In genomic region chr9:15278839-15279238, GRCh38 we compare ENCODE assay signal across 27 cellular contexts. TPM values are rescaled to one million over a fixed set of nuclear protein-coding genes. Genes with fewer than 3 reads are reported as not detected.
A peak's percentile ranks its signal among the peaks of the same experiment; 100 is the strongest.
DNase-seq lines count a peak whose midpoint lies in the region; ATAC-seq and FAIRE-seq lines count a peak whose summit lies in the region.
"Had no signal": no experiment of that assay in that cellular context is flagged by ENCODE, and none has a peak within 500 bp of the region (broad histone marks: within the 10 kb centered on the region; RNA-seq: fewer than 3 reads in every experiment).

No MANE protein-coding gene starts in this region.

- no peak for ATAC-seq in activated T-cell treated with anti-CD3 and anti-CD28 coated beads, Interleukin-2, amount 50 U/mL, for 72 hours (replicated peaks in 1 of 2)
- ATAC-seq in T-helper 17 cell, result no peak
- ATAC-seq in stimulated activated memory B cell treated with anti-CD40 and anti-IgM and Interleukin-4, amounts not matched to agents 10 μg/mL and 1 μg/mL and 100 μg/mL, for 72 hours, result no peak
- ATAC-seq: GM12878, Panc1 had no signal

- no peak overlapping the region for H3K4me3 ChIP-seq in small intestine (ENCODE audit: low read depth in 1 of 2, low read length in 2 of 2)
- H3K4me3 ChIP-seq: GM12878, HAP-1 had no signal

- H3K36me3 ChIP-seq in small intestine (ENCODE audit: control insufficient read depth in 2 of 2, insufficient read depth in 2 of 2, low read length in 2 of 2), result no peaks in the 10 kb centered on the region
- H3K36me3 ChIP-seq: HAP-1 had no signal

- no peaks in the 10 kb centered on the region for H3K27me3 Mint-ChIP-seq in activated T-cell treated with anti-CD3 and anti-CD28 coated beads, Interleukin-2, amount 50 U/mL, for 72 hours (ENCODE audit: low read depth)
- no peaks in the 10 kb centered on the region for H3K27me3 Mint-ChIP-seq in T-helper 17 cell
- H3K27me3 Mint-ChIP-seq in immature natural killer cell (ENCODE audit: low read depth in 3 of 3), result no peaks in the 10 kb centered on the region
- no peaks in the 10 kb centered on the region for H3K27me3 Mint-ChIP-seq in stimulated activated memory B cell treated with anti-CD40 and anti-IgM and Interleukin-4, amounts not matched to agents 10 μg/mL and 1 μg/mL and 100 μg/mL, for 72 hours

- no peak for FAIRE-seq in small intestine (lab: Jason Lieb, UNC)
- FAIRE-seq: G401.6, GM12878 had no signal

- no peak overlapping the region for H3K4me3 Mint-ChIP-seq in activated T-cell treated with anti-CD3 and anti-CD28 coated beads, Interleukin-2, amount 50 U/mL, for 72 hours
- H3K4me3 Mint-ChIP-seq in T-helper 17 cell (no peak overlapping the region), immature natural killer cell (no peak overlapping the region)
- no peak overlapping the region for H3K4me3 Mint-ChIP-seq in stimulated activated memory B cell treated with anti-CD40 and anti-IgM and Interleukin-4, amounts not matched to agents 10 μg/mL and 1 μg/mL and 100 μg/mL, for 72 hours
- H3K4me3 Mint-ChIP-seq: HFFc6 had no signal

- no peaks in the 10 kb centered on the region for H3K36me3 Mint-ChIP-seq in activated T-cell treated with anti-CD3 and anti-CD28 coated beads, Interleukin-2, amount 50 U/mL, for 72 hours (ENCODE audit: insufficient read depth in 2 of 2)
- H3K36me3 Mint-ChIP-seq in T-helper 17 cell (ENCODE audit: low read depth), result peaks cover 2% of the 10 kb centered on the region
- no peaks in the 10 kb centered on the region for H3K36me3 Mint-ChIP-seq in immature natural killer cell
- H3K36me3 Mint-ChIP-seq in stimulated activated memory B cell treated with anti-CD40 and anti-IgM and Interleukin-4, amounts not matched to agents 10 μg/mL and 1 μg/mL and 100 μg/mL, for 72 hours, result no peaks in the 10 kb centered on the region

- peaks cover 14% of the 10 kb centered on the region for H3K4me1 Mint-ChIP-seq in activated T-cell treated with anti-CD3 and anti-CD28 coated beads, Interleukin-2, amount 50 U/mL, for 72 hours (ENCODE audit: low read depth)
- H3K4me1 Mint-ChIP-seq in T-helper 17 cell, result peaks cover 20% of the 10 kb centered on the region
- H3K4me1 Mint-ChIP-seq in immature natural killer cell, result peaks cover 39 to 68% of the 10 kb centered on the region in 2 donors
- H3K4me1 Mint-ChIP-seq in stimulated activated memory B cell treated with anti-CD40 and anti-IgM and Interleukin-4, amounts not matched to agents 10 μg/mL and 1 μg/mL and 100 μg/mL, for 72 hours, result peaks cover 12% of the 10 kb centered on the region

- H3K4me1 ChIP-seq in small intestine (ENCODE audit: control insufficient read depth in 2 of 2, insufficient read depth in 1 of 2, low read depth in 1 of 2, low read length in 1 of 2), result peaks cover 4 to 8% of the 10 kb centered on the region in 2 donors
- H3K4me1 ChIP-seq: HAP-1 had no signal

- no peak for DNase-seq in activated T-cell treated with anti-CD3 and anti-CD28 coated beads, Interleukin-2, amount 50 U/mL, for 72 hours
- DNase-seq in activated T-cell treated with anti-CD3 and anti-CD28 coated beads, Interleukin-2, amount 50 U/mL, for 1 hour, result no peak
- no peak for DNase-seq in T-helper 17 cell
- no peak for DNase-seq in immature natural killer cell
- no peak for DNase-seq in NK-92 (lab: John Stamatoyannopoulos, UW; ENCODE audit: unreplicated experiment)
- no peak for DNase-seq in small intestine
- DNase-seq: 8988T, ACHN, COR-L47, GOT3, HFFc6, KBM-7, MV-4-11, NCI-H1105 treated with DMSO at 0.1 percent for 48 hours, NCI-H146, NCI-H1930, NCI-H2107, NCI-H446 treated with DMSO at 0.1 percent for 48 hours, NCI-H526, NCI-H82, SHP77 had no signal

- H3K27ac Mint-ChIP-seq in activated T-cell treated with anti-CD3 and anti-CD28 coated beads, Interleukin-2, amount 50 U/mL, for 72 hours, result peak overlapping the region; percentile 11
- H3K27ac Mint-ChIP-seq in T-helper 17 cell, result peak overlapping the region; percentile 34
- H3K27ac Mint-ChIP-seq in immature natural killer cell, result peak overlapping the region in 4 of 6 donors; percentile 7 to 75 (median 46)
- peak overlapping the region; percentile 65 for H3K27ac Mint-ChIP-seq in stimulated activated memory B cell treated with anti-CD40 and anti-IgM and Interleukin-4, amounts not matched to agents 10 μg/mL and 1 μg/mL and 100 μg/mL, for 72 hours
- H3K27ac Mint-ChIP-seq: HFFc6 had no signal

- no peaks in the 10 kb centered on the region for H3K27me3 ChIP-seq in small intestine (ENCODE audit: control insufficient read depth in 2 of 2, insufficient read depth in 2 of 2, low read length in 2 of 2)

- H3K9me3 Mint-ChIP-seq in activated T-cell treated with anti-CD3 and anti-CD28 coated beads, Interleukin-2, amount 50 U/mL, for 72 hours, result no peaks in the 10 kb centered on the region
- no peaks in the 10 kb centered on the region for H3K9me3 Mint-ChIP-seq in immature natural killer cell
- H3K9me3 Mint-ChIP-seq in stimulated activated memory B cell treated with anti-CD40 and anti-IgM and Interleukin-4, amounts not matched to agents 10 μg/mL and 1 μg/mL and 100 μg/mL, for 72 hours, result no peaks in the 10 kb centered on the region
- H3K9me3 Mint-ChIP-seq: HFFc6 had no signal

- H3K9me3 ChIP-seq in T-helper 17 cell (ENCODE audit: control insufficient read depth, low read length, poor library complexity, severe bottlenecking) (no peaks in the 10 kb centered on the region), small intestine (ENCODE audit: control insufficient read depth, low read depth) (no peaks in the 10 kb centered on the region)
- H3K9me3 ChIP-seq: HAP-1 had no signal

- no peak overlapping the region for H3K27ac ChIP-seq in small intestine (ENCODE audit: low read depth in 1 of 2, low read length in 1 of 2)
- H3K27ac ChIP-seq: RWPE1 had no signal

RNA-seq across cellular contexts. Expression of gene TTC39B, which starts 28.2 kb away (rescaled TPM):
- 10 to 100 TPM; 30.8 to 46.7 TPM for total RNA-seq in activated T-cell treated with anti-CD3 and anti-CD28 coated beads, Interleukin-2, amount 50 U/mL, for 72 hours
- 10 to 100 TPM; 28.7 to 35.6 TPM for total RNA-seq in T-helper 17 cell
- polyA plus RNA-seq in immature natural killer cell (10 to 100 TPM in 1 of 3 donors, 1 to 10 TPM in 2; 3.8 to 10.4 (median 7.9) TPM), small intestine (1 to 10 TPM; 4.8 to 6.9 (median 5.4) TPM)

Comparison
In these comparisons a context has a peak if more than half of its experiments do, and no peak if none do; other contexts are left out.
1. H3K27ac Mint-ChIP-seq: peak in every context shown above with its lines; median percentile 65 in stimulated activated memory B cell treated with anti-CD40 and anti-IgM and Interleukin-4, amounts not matched to agents 10 μg/mL and 1 μg/mL and 100 μg/mL, for 72 hours; 46 in immature natural killer cell; 34 in T-helper 17 cell; 11 in activated T-cell treated with anti-CD3 and anti-CD28 coated beads, Interleukin-2, amount 50 U/mL, for 72 hours.